ENCODE assay signal across 8 cellular contexts in the genomic region with DNA sequence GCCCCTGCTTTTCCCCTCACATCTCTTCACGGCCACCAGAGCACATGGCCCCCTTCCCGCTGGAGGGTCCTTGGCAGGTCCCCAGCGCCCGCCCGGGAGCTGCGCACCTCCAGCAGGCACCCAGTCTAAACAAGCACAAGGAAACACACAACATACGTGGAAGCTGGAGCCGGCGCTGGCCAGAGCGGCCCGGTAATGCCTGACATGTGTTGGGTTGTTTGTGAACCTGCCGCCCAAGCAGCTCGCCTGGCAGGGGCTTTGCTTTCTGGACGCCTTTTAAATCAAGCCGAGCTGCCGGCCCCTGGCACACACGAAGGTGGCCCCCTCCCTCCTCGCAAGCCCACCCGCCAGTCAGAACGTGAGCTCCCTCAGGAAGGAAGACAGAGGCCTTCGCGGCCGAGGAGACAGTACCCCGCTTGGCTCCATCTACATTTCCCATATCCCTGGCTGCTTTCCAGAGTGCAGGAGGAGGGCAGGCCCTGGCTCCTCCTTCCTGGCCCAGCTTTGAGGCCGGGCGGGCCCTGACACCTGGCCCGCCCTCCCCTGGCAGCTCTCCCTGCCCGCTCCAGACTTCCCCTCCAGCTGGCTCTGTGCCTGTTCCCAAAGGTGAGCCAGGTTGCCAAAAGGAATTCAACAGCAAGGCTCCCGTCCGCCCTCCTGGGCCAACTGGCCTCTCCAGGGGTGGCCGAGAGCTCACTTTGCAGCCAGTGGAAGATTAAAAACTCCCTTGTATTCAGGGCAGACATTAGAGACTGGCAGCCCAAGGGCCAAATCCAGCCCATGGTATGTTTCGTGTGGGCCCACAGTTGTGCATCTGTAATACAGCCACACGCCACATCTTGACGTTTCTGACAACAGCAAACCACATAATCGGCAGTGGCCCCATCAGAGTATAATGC. TPM values are rescaled to one million over a fixed set of nuclear protein-coding genes. Genes with fewer than 3 reads are reported as not detected.
DNase-seq lines count a peak whose midpoint lies in the region; ATAC-seq and TF ChIP-seq lines count a peak whose summit lies in the region.

No MANE protein-coding gene starts in this region.

- no peak overlapping the region for H3K9ac ChIP-seq in neural progenitor cell

- peaks cover 37 to 65% (median 42%) of the 10 kb centered on the region in 3 donors for H3K4me1 ChIP-seq in esophagus squamous epithelium
- H3K4me1 ChIP-seq in neural progenitor cell, result no peaks in the 10 kb centered on the region

- H3K9me3 Mint-ChIP-seq in neural progenitor cell, result no peaks in the 10 kb centered on the region

- no peak for ATAC-seq in stimulated activated naive CD8-positive, alpha-beta T cell treated with anti-CD3 and anti-CD28 coated beads, Interleukin-15, Interleukin-2, amounts not matched to agents 100 U/mL and 50 U/mL, for 24 hours

- H2AFZ ChIP-seq in neural progenitor cell (replicated peaks), result no peak overlapping the region

- H3K27ac ChIP-seq in esophagus squamous epithelium (peak overlapping the region; percentile 52 to 74 (median 66)), neural progenitor cell (no peak overlapping the region)

- H3K4me3 Mint-ChIP-seq in neural progenitor cell, result no peak overlapping the region

- intact Hi-C loops in esophagus squamous epithelium (cut with DNase I), result no loop called here

- peaks cover 6% of the 10 kb centered on the region for H3K27me3 Mint-ChIP-seq in neural progenitor cell (ENCODE audit: insufficient read depth, low read depth)

- peaks cover 8% of the 10 kb centered on the region for H4K20me1 ChIP-seq in neural progenitor cell (ENCODE audit: low read depth)

- peak in 1 of 6 experiments; percentile 18 for TF ChIP-seq CTCF in esophagus squamous epithelium (IDR thresholded peaks at IDR 0.05)
- TF ChIP-seq CTCF in neural progenitor cell (IDR thresholded peaks at IDR 0.05), result no peak

- no peaks in the 10 kb centered on the region for H3K36me3 ChIP-seq in esophagus squamous epithelium
- H3K36me3 ChIP-seq in neural progenitor cell, result no peaks in the 10 kb centered on the region

- H3K79me2 ChIP-seq in neural progenitor cell (ENCODE audit: low read depth), result no peaks in the 10 kb centered on the region

- no peaks in the 10 kb centered on the region for H3K36me3 Mint-ChIP-seq in neural progenitor cell

- H3K27ac Mint-ChIP-seq in neural progenitor cell, result peak overlapping the region; percentile 69

- DNase-seq in DMS153 treated with DMSO at 0.1 percent for 48 hours (lab: John Stamatoyannopoulos, UW; ENCODE audit: unreplicated experiment), result peak; percentile 80
- peak; percentile 96 for DNase-seq in NCI-H510A treated with DMSO at 0.1 percent for 48 hours (lab: John Stamatoyannopoulos, UW)
- no peak for DNase-seq in esophagus squamous epithelium (lab: John Stamatoyannopoulos, UW)
- DNase-seq in neural progenitor cell (ENCODE audit: low spot score), result no peak
- no peak for DNase-seq in COLO829 (ENCODE audit: low spot score)
- DNase-seq in stimulated activated naive CD8-positive, alpha-beta T cell treated with anti-CD3 and anti-CD28 coated beads, Interleukin-15, Interleukin-2, amounts not matched to agents 100 U/mL and 50 U/mL, for 24 hours, result no peak
- no peak for DNase-seq in activated gamma-delta T cell (lab: John Stamatoyannopoulos, UW)
- DNase-seq in GM19238 (ENCODE audit: insufficient read length, low spot score), result no peak

- H3K9me3 ChIP-seq in esophagus squamous epithelium, result no peaks in the 10 kb centered on the region
- no peaks in the 10 kb centered on the region for H3K9me3 ChIP-seq in neural progenitor cell (ENCODE audit: low read depth)

- no peak for TF ChIP-seq POLR2A in esophagus squamous epithelium (IDR thresholded peaks at IDR 0.05)

- H3F3A ChIP-seq in neural progenitor cell (ENCODE audit: low read depth), result no peaks in the 10 kb centered on the region

- H3K4me3 ChIP-seq in esophagus squamous epithelium (peak overlapping the region in 2 of 4 donors; percentile 21 to 45), neural progenitor cell (no peak overlapping the region)

- H3K4me1 Mint-ChIP-seq in neural progenitor cell, result no peaks in the 10 kb centered on the region

- H3K27me3 ChIP-seq in esophagus squamous epithelium, result peaks cover 0 to 35% (median 0%) of the 10 kb centered on the region in 4 donors
- no peaks in the 10 kb centered on the region for H3K27me3 ChIP-seq in neural progenitor cell

- 26 to 30% methylated on average over 9 to 16 of the region's 35 CpGs for WGBS in esophagus squamous epithelium, 2 donors

- H3K4me2 ChIP-seq in neural progenitor cell, result no peak overlapping the region

RNA-seq across cellular contexts. Expression of gene COMP, which starts 28.7 kb away (rescaled TPM):
- total RNA-seq in esophagus squamous epithelium (1 to 10 TPM in 3 of 4 donors, not detected in 1; 1.3 to 8.0 (median 5.3) TPM), neural progenitor cell (ENCODE audit: low replicate concordance) (not detected in 2 replicates)

Comparison
In these comparisons a context has a peak if more than half of its experiments do, and no peak if none do; other contexts are left out.
1. DNase-seq: peak in DMS153 treated with DMSO at 0.1 percent for 48 hours (single experiment) and NCI-H510A treated with DMSO at 0.1 percent for 48 hours (single experiment); none in esophagus squamous epithelium (single experiment), neural progenitor cell (single experiment), COLO829 (single experiment), stimulated activated naive CD8-positive, alpha-beta T cell treated with anti-CD3 and anti-CD28 coated beads, Interleukin-15, Interleukin-2, amounts not matched to agents 100 U/mL and 50 U/mL, for 24 hours (single experiment), activated gamma-delta T cell (single experiment) and GM19238 (single experiment).